In the genomic region with DNA sequence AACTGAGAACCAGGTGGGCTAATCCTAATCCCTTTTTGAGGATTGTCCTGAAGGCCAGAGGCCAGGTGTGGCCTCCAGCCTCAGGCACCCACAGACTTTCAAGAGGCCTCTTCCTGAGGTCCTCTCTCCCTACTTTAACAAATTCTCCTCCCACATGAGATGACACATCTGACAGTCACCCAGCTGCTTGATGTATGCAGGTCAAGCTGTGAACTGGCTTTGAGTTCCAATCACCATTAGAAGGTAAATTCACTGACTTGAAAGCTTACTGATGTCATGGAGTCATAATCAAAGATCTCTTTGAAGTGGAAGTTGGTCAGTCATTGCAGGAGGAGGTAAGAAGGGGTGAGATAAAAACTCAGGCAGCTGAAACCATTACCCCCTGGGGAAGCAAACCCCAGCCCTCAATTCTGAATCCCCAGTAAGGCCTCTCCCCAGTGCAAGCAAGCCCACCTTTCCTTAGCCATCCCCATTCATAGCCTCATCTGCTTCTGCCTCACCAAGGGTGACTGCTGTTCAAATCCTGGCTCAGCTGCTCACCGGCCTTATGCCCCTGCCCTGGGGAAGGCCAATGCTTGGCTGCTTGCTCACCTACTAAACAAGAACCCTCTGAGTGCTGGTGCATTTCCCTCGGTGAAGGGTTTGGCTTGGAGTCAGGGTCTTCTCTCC, we compare ENCODE assay signal across 7 cellular contexts.
A peak's percentile ranks its signal among the peaks of the same experiment; 100 is the strongest.
DNase-seq lines count a peak whose midpoint lies in the region; ATAC-seq, FAIRE-seq and TF ChIP-seq lines count a peak whose summit lies in the region.
"Not testable (repeated sequence)": the region's sequence is repeated elsewhere in the genome, so short reads cannot be mapped to it uniquely, and the experiment has no call there.

No MANE protein-coding gene starts in this region.

- in situ Hi-C loops in Panc1 (cut with HindIII; ENCODE audit: low pct_unique_long_range_greater_than_20kb, low sequenced_read_pairs); GM12878 (cut with MboI): not testable (repeated sequence)

- not testable (repeated sequence) for H2AFZ ChIP-seq in GM12878 (ENCODE audit: control insufficient read depth, low read depth, low read length); keratinocyte (ENCODE audit: control insufficient read depth, low read length)

- not testable (repeated sequence) for TF ChIP-seq CTCF in Panc1 (IDR thresholded peaks at IDR 0.05); GM12878 (IDR thresholded peaks at IDR 0.05 in 2 of 3, conservative IDR thresholded peaks at IDR 0.05 in 1 of 3; ENCODE audit: control insufficient read depth in 2 of 3, extremely low read depth in 1 of 3, insufficient read depth in 1 of 3, low read depth in 3 of 3, low read length in 3 of 3); keratinocyte (optimal IDR thresholded peaks at IDR 0.05 in 1 of 3, IDR thresholded peaks at IDR 0.05 in 1 of 3, conservative IDR thresholded peaks at IDR 0.05 in 1 of 3; ENCODE audit: extremely low read depth in 1 of 3, insufficient read depth in 2 of 3, low read length in 3 of 3)

- not testable (repeated sequence) for H3K4me3 ChIP-seq in Panc1 (ENCODE audit: low read depth in 2 of 2, low read length in 2 of 2); GM12878; keratinocyte (ENCODE audit: control insufficient read depth in 2 of 3, extremely low read depth in 1 of 3, insufficient read depth in 2 of 3, low read depth in 1 of 3, low read length in 3 of 3)

- FAIRE-seq in GM12878 (lab: Jason Lieb, UNC), result not testable (repeated sequence)
- peak; percentile 68 for FAIRE-seq in keratinocyte (lab: Jason Lieb, UNC)

- ATAC-seq in Panc1, result not testable (repeated sequence)
- ATAC-seq in GM12878, result peak; percentile 51
- peak; percentile 72 for ATAC-seq in stimulated activated effector memory CD8-positive, alpha-beta T cell treated with anti-CD3 and anti-CD28 coated beads, Interleukin-12 subunit alpha, Interleukin-12 subunit beta, amount 100 ng/mL, for 72 hours

- H3K4me1 ChIP-seq in Panc1 (ENCODE audit: control insufficient read depth, insufficient read depth, low read length); GM12878 (ENCODE audit: control insufficient read depth, insufficient read depth, low read length); keratinocyte (ENCODE audit: control insufficient read depth, extremely low read depth, insufficient read depth, low read length): not testable (repeated sequence)

- TF ChIP-seq POLR2A in GM12878 (IDR thresholded peaks at IDR 0.05; ENCODE audit: low read depth, low read length), result not testable (repeated sequence)

- not testable (repeated sequence) for H3K27ac ChIP-seq in Panc1 (ENCODE audit: low read length); GM12878 (ENCODE audit: control insufficient read depth, insufficient read depth); keratinocyte (ENCODE audit: control insufficient read depth, insufficient read depth, low read length)

- H3K36me3 ChIP-seq in Panc1 (ENCODE audit: control insufficient read depth, insufficient read depth, low read length); GM12878 (ENCODE audit: control insufficient read depth in 2 of 2, insufficient read depth in 2 of 2, low read length in 1 of 2); keratinocyte (ENCODE audit: control insufficient read depth in 2 of 2, extremely low read depth in 1 of 2, insufficient read depth in 2 of 2, low read length in 2 of 2): not testable (repeated sequence)

- RAD21 ChIA-PET in GM12878 (lab: Charles Lee; ENCODE audit: unreplicated experiment), result not testable (repeated sequence)

- H3K79me2 ChIP-seq in GM12878 (ENCODE audit: control insufficient read depth, insufficient read depth, low read length); keratinocyte (ENCODE audit: control insufficient read depth, insufficient read depth, low read length): not testable (repeated sequence)

- 46% methylated on average over 2 of the region's 2 CpGs for WGBS in GM12878 (ENCODE audit: insufficient coverage, insufficient replicate concordance, low lambda C conversion rate, missing lambda C conversion rate)

- POLR2A ChIA-PET in Panc1 (lab: Charles Lee); activated CD4-positive, alpha-beta memory T cell treated with anti-CD3 and anti-CD28 coated beads for 36 hours (lab: Charles Lee); GM12878 (lab: Charles Lee): not testable (repeated sequence)

- H4K20me1 ChIP-seq in GM12878 (ENCODE audit: control insufficient read depth, insufficient read depth); keratinocyte (ENCODE audit: control insufficient read depth, extremely low read depth, insufficient read depth, low read length): not testable (repeated sequence)

- dilution Hi-C loops in keratinocyte (cut with MboI; ENCODE audit: extremely low pct_ligation_motif_present, low sequenced_read_pairs), result not testable (repeated sequence)

- TF ChIP-seq RAD21 in GM12878 (IDR thresholded peaks at IDR 0.05; ENCODE audit: insufficient read depth, low read depth, low read length), result not testable (repeated sequence)

- H3K27ac Mint-ChIP-seq in activated CD4-positive, alpha-beta memory T cell treated with anti-CD3 and anti-CD28 coated beads for 36 hours; stimulated activated effector memory CD8-positive, alpha-beta T cell treated with anti-CD3 and anti-CD28 coated beads, Interleukin-12 subunit alpha, Interleukin-12 subunit beta, amount 100 ng/mL, for 72 hours: not testable (repeated sequence)
- H3K27ac Mint-ChIP-seq in activated T-cell treated with anti-CD3 and anti-CD28 coated beads, Interleukin-2, amount 50 U/mL, for 24 hours, result peak overlapping the region; percentile 73
- H3K27ac Mint-ChIP-seq in activated T-helper 2 cell treated with anti-CD3 and anti-CD28 coated beads, Interferon-gamma antibody, Interleukin-2, Interleukin-4, amounts not matched to agents 10 μg/mL and 5 μg/mL and 100 μg/mL, durations not matched to agents 14 hours and 24 hours and 36 hours, result peak overlapping the region; percentile 55

- not testable (repeated sequence) for H3K9me3 ChIP-seq in Panc1 (ENCODE audit: control insufficient read depth, insufficient read depth, low read depth, low read length); GM12878 (replicated peaks; ENCODE audit: control insufficient read depth, insufficient read depth, low read length); keratinocyte (ENCODE audit: control insufficient read depth, low read depth, low read length)

- not testable (repeated sequence) for H3K9me1 ChIP-seq in keratinocyte (ENCODE audit: control insufficient read depth, extremely low read depth, insufficient read depth, low read length)

- not testable (repeated sequence) for DNase-seq in Panc1 (ENCODE audit: low read depth, low spot score); activated T-cell treated with anti-CD3 and anti-CD28 coated beads, Interleukin-2, amount 50 U/mL, for 24 hours; activated T-helper 2 cell treated with anti-CD3 and anti-CD28 coated beads, Interferon-gamma antibody, Interleukin-2, Interleukin-4, amounts not matched to agents 10 μg/mL and 5 μg/mL and 100 μg/mL, durations not matched to agents 14 hours and 24 hours and 36 hours (ENCODE audit: low spot score); GM12878 (ENCODE audit: low read depth, low spot score); keratinocyte (ENCODE audit: low read depth, low spot score); stimulated activated effector memory CD8-positive, alpha-beta T cell treated with anti-CD3 and anti-CD28 coated beads, Interleukin-12 subunit alpha, Interleukin-12 subunit beta, amount 100 ng/mL, for 72 hours (ENCODE audit: low spot score in 2 of 2)
- DNase-seq in activated CD4-positive, alpha-beta memory T cell treated with anti-CD3 and anti-CD28 coated beads for 36 hours, result peak; percentile 33

- H3K9ac ChIP-seq in GM12878 (ENCODE audit: control insufficient read depth, insufficient read depth, low read length); keratinocyte (ENCODE audit: control insufficient read depth, extremely low read depth, insufficient read depth, low read length): not testable (repeated sequence)

- H3K4me1 Mint-ChIP-seq in activated CD4-positive, alpha-beta memory T cell treated with anti-CD3 and anti-CD28 coated beads for 36 hours (ENCODE audit: low read depth), result peaks cover 21% of the 10 kb centered on the region
- H3K4me1 Mint-ChIP-seq in activated T-cell treated with anti-CD3 and anti-CD28 coated beads, Interleukin-2, amount 50 U/mL, for 24 hours (ENCODE audit: low read depth), result peaks cover 23% of the 10 kb centered on the region
- H3K4me1 Mint-ChIP-seq in activated T-helper 2 cell treated with anti-CD3 and anti-CD28 coated beads, Interferon-gamma antibody, Interleukin-2, Interleukin-4, amounts not matched to agents 10 μg/mL and 5 μg/mL and 100 μg/mL, durations not matched to agents 14 hours and 24 hours and 36 hours (ENCODE audit: low read depth), result peaks cover 19% of the 10 kb centered on the region
- not testable (repeated sequence) for H3K4me1 Mint-ChIP-seq in stimulated activated effector memory CD8-positive, alpha-beta T cell treated with anti-CD3 and anti-CD28 coated beads, Interleukin-12 subunit alpha, Interleukin-12 subunit beta, amount 100 ng/mL, for 72 hours

- SMC1A ChIA-PET in GM12878 (lab: Charles Lee; ENCODE audit: uncharacterized antibody, unreplicated experiment), result not testable (repeated sequence)

- H3K27me3 Mint-ChIP-seq in activated CD4-positive, alpha-beta memory T cell treated with anti-CD3 and anti-CD28 coated beads for 36 hours; activated T-cell treated with anti-CD3 and anti-CD28 coated beads, Interleukin-2, amount 50 U/mL, for 24 hours; activated T-helper 2 cell treated with anti-CD3 and anti-CD28 coated beads, Interferon-gamma antibody, Interleukin-2, Interleukin-4, amounts not matched to agents 10 μg/mL and 5 μg/mL and 100 μg/mL, durations not matched to agents 14 hours and 24 hours and 36 hours (ENCODE audit: low read depth): not testable (repeated sequence)

- not testable (repeated sequence) for H3K4me2 ChIP-seq in GM12878 (ENCODE audit: control insufficient read depth, insufficient read depth); keratinocyte (ENCODE audit: control insufficient read depth, extremely low read depth, insufficient read depth, low read depth, low read length)

- TF ChIP-seq EP300 in GM12878 (IDR thresholded peaks at IDR 0.05; ENCODE audit: borderline replicate concordance in 1 of 2, control insufficient read depth in 1 of 2, low read depth in 2 of 2, low read length in 2 of 2), result not testable (repeated sequence)

- H3K9me3 Mint-ChIP-seq in activated CD4-positive, alpha-beta memory T cell treated with anti-CD3 and anti-CD28 coated beads for 36 hours; activated T-cell treated with anti-CD3 and anti-CD28 coated beads, Interleukin-2, amount 50 U/mL, for 24 hours; activated T-helper 2 cell treated with anti-CD3 and anti-CD28 coated beads, Interferon-gamma antibody, Interleukin-2, Interleukin-4, amounts not matched to agents 10 μg/mL and 5 μg/mL and 100 μg/mL, durations not matched to agents 14 hours and 24 hours and 36 hours; stimulated activated effector memory CD8-positive, alpha-beta T cell treated with anti-CD3 and anti-CD28 coated beads, Interleukin-12 subunit alpha, Interleukin-12 subunit beta, amount 100 ng/mL, for 72 hours: not testable (repeated sequence)

- intact Hi-C loops in Panc1 (cut with micrococcal nuclease; ENCODE audit: unreplicated experiment); activated CD4-positive, alpha-beta memory T cell treated with anti-CD3 and anti-CD28 coated beads for 36 hours (cut with micrococcal nuclease); activated T-helper 2 cell treated with anti-CD3 and anti-CD28 coated beads, Interferon-gamma antibody, Interleukin-2, Interleukin-4, amounts not matched to agents 10 μg/mL and 5 μg/mL and 100 μg/mL, durations not matched to agents 14 hours and 24 hours and 36 hours (cut with micrococcal nuclease); GM12878 (cut with micrococcal nuclease; ENCODE audit: unreplicated experiment): not testable (repeated sequence)

- BruUV-seq in Panc1 (replicated peaks; lab: Mats Ljungman, UMichigan), result TSS peak; percentile 30
- BruUV-seq in GM12878 (replicated peaks; lab: Mats Ljungman, UMichigan), result not testable (repeated sequence)

- not testable (repeated sequence) for H3K27me3 ChIP-seq in Panc1 (ENCODE audit: control insufficient read depth, insufficient read depth, low read length); GM12878 (replicated peaks in 1 of 2; ENCODE audit: control insufficient read depth in 2 of 2, insufficient read depth in 2 of 2, low read length in 1 of 2); keratinocyte (ENCODE audit: control insufficient read depth, extremely low read depth, insufficient read depth, low read length)

- CTCF ChIA-PET in Panc1 (lab: Charles Lee); activated CD4-positive, alpha-beta memory T cell treated with anti-CD3 and anti-CD28 coated beads for 36 hours (lab: Charles Lee); GM12878 (lab: Yijun Ruan, JAX): not testable (repeated sequence)

- H3K36me3 Mint-ChIP-seq in activated CD4-positive, alpha-beta memory T cell treated with anti-CD3 and anti-CD28 coated beads for 36 hours; activated T-cell treated with anti-CD3 and anti-CD28 coated beads, Interleukin-2, amount 50 U/mL, for 24 hours (ENCODE audit: low read depth); activated T-helper 2 cell treated with anti-CD3 and anti-CD28 coated beads, Interferon-gamma antibody, Interleukin-2, Interleukin-4, amounts not matched to agents 10 μg/mL and 5 μg/mL and 100 μg/mL, durations not matched to agents 14 hours and 24 hours and 36 hours (ENCODE audit: low read depth); stimulated activated effector memory CD8-positive, alpha-beta T cell treated with anti-CD3 and anti-CD28 coated beads, Interleukin-12 subunit alpha, Interleukin-12 subunit beta, amount 100 ng/mL, for 72 hours: not testable (repeated sequence)

- H3K4me3 Mint-ChIP-seq in activated CD4-positive, alpha-beta memory T cell treated with anti-CD3 and anti-CD28 coated beads for 36 hours; activated T-cell treated with anti-CD3 and anti-CD28 coated beads, Interleukin-2, amount 50 U/mL, for 24 hours; activated T-helper 2 cell treated with anti-CD3 and anti-CD28 coated beads, Interferon-gamma antibody, Interleukin-2, Interleukin-4, amounts not matched to agents 10 μg/mL and 5 μg/mL and 100 μg/mL, durations not matched to agents 14 hours and 24 hours and 36 hours (ENCODE audit: low read depth); stimulated activated effector memory CD8-positive, alpha-beta T cell treated with anti-CD3 and anti-CD28 coated beads, Interleukin-12 subunit alpha, Interleukin-12 subunit beta, amount 100 ng/mL, for 72 hours: not testable (repeated sequence)
